ENCODE assay signal across 15 cellular contexts in the genomic region with DNA sequence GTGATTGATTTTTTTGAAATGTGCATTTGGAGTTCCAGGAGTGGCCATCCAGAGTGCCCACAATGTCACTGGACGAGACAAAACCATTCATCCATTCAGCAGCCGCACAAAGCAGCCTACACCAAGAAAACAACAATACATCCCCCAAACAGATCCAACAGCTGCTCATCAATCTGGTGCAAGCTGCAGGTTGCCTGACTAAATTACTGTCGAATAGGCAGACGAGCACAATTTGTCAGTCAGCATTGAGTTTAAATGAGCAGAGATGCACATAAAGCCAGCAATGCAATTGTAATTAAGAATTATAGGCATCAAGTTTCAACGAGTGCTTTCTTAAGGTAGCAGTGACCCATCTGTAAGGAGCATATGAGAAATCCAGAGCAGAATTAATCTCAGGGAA. TPM values are rescaled to one million over a fixed set of nuclear protein-coding genes. Genes with fewer than 3 reads are reported as not detected.
DNase-seq lines count a peak whose midpoint lies in the region; ATAC-seq and TF ChIP-seq lines count a peak whose summit lies in the region.
"Had no signal": no experiment of that assay in that cellular context is flagged by ENCODE, and none has a peak within 500 bp of the region (broad histone marks: within the 10 kb centered on the region; RNA-seq: fewer than 3 reads in every experiment).

No MANE protein-coding gene starts in this region.

- H3K27ac ChIP-seq in C4-2B = peak overlapping the region; percentile 30; the same call in 1 of the 2 replicates
- H3K27ac ChIP-seq in GM23338 (ENCODE audit: low read depth) = no peak overlapping the region

- H3F3A ChIP-seq in GM23338 (replicated peaks; ENCODE audit: low read depth) = no peaks in the 10 kb centered on the region

- H3K27me3 ChIP-seq in GM23338 (ENCODE audit: insufficient read depth) = no peaks in the 10 kb centered on the region

- H4K20me1 ChIP-seq in GM23338 (replicated peaks; ENCODE audit: insufficient read depth) = no peaks in the 10 kb centered on the region

- TF ChIP-seq CTCF in C4-2B (conservative IDR thresholded peaks at IDR 0.05) = no peak
- TF ChIP-seq CTCF in GM23338 (conservative IDR thresholded peaks at IDR 0.05; ENCODE audit: low read depth in 2 of 2) = no peak
- TF ChIP-seq CTCF in glutamatergic neuron (IDR thresholded peaks at IDR 0.05; ENCODE audit: partially characterized antibody, unreplicated experiment) = no peak

- H3K4me2 ChIP-seq in GM23338 = no peak overlapping the region

- no peaks in the 10 kb centered on the region; the same call in 1 of the 2 replicates for H3K9me2 ChIP-seq in GM23338 (ENCODE audit: insufficient read depth)

- 0 out of 2 replicates have a peak overlapping the region, but pooled peaks have one; percentile 52 for H2AFZ ChIP-seq in GM23338

- no peaks in the 10 kb centered on the region for H3K36me3 Mint-ChIP-seq in GM23338 (ENCODE audit: low read depth)
- peaks cover 4% of the 10 kb centered on the region for H3K36me3 Mint-ChIP-seq in glutamatergic neuron (ENCODE audit: unreplicated experiment)

- H3K4me3 Mint-ChIP-seq in GM23338 = no peak overlapping the region
- H3K4me3 Mint-ChIP-seq in glutamatergic neuron (ENCODE audit: unreplicated experiment) = no peak overlapping the region
- H3K4me3 Mint-ChIP-seq: B cell; CD4-positive, alpha-beta T cell; T-helper 2 cell treated with Interferon-gamma antibody and Interleukin-4, amounts not matched to agents 5 μg/mL and 100 μg/mL, for 36 hours had no signal

- H3K9me3 Mint-ChIP-seq in GM23338 = no peaks in the 10 kb centered on the region; the same call in 2 of the 3 replicates
- peaks cover 5% of the 10 kb centered on the region for H3K9me3 Mint-ChIP-seq in glutamatergic neuron (ENCODE audit: unreplicated experiment)
- H3K9me3 Mint-ChIP-seq: CD4-positive, alpha-beta T cell; T-helper 2 cell treated with Interferon-gamma antibody and Interleukin-4, amounts not matched to agents 5 μg/mL and 100 μg/mL, for 36 hours had no signal

- DNase-seq in GM23338 (ENCODE audit: low spot score) = no peak
- peak; percentile 65 for DNase-seq in NCI-H524 treated with DMSO at 0.1 percent for 48 hours (lab: John Stamatoyannopoulos, UW)
- DNase-seq in glutamatergic neuron = no peak
- DNase-seq in DMS114 treated with DMSO at 0.1 percent for 48 hours (lab: John Stamatoyannopoulos, UW; ENCODE audit: unreplicated experiment) = no peak
- no peak for DNase-seq in NCI-H526 (lab: John Stamatoyannopoulos, UW)
- DNase-seq: CD4-positive, alpha-beta T cell; GF-D8; GOT3; NCI-H2107 had no signal

- no peaks in the 10 kb centered on the region for H3K27me3 Mint-ChIP-seq in GM23338 (ENCODE audit: insufficient read depth, low read depth, poor library complexity)
- H3K27me3 Mint-ChIP-seq in glutamatergic neuron (ENCODE audit: unreplicated experiment) = no peaks in the 10 kb centered on the region
- H3K27me3 Mint-ChIP-seq: CD4-positive, alpha-beta T cell had no signal

- no peak overlapping the region for H3K4me3 ChIP-seq in GM23338
- H3K4me3 ChIP-seq: K562 had no signal

- H3K36me3 ChIP-seq in GM23338 (ENCODE audit: insufficient read depth) = no peaks in the 10 kb centered on the region

- H3K4me1 Mint-ChIP-seq in GM23338 (peaks cover 3% of the 10 kb centered on the region; the same call in 1 of the 3 replicates), glutamatergic neuron (ENCODE audit: low read depth, unreplicated experiment) (peaks cover 5% of the 10 kb centered on the region)
- H3K4me1 Mint-ChIP-seq: B cell had no signal

- no peaks in the 10 kb centered on the region for H3K4me1 ChIP-seq in GM23338 (ENCODE audit: insufficient read depth)

- no peak for ATAC-seq in GM23338
- no peak for ATAC-seq in GM21447 (IDR thresholded peaks at IDR 0.05; ENCODE audit: unreplicated experiment)
- ATAC-seq: K562 had no signal

- no peaks in the 10 kb centered on the region for H3K79me2 ChIP-seq in GM23338 (replicated peaks; ENCODE audit: insufficient read depth)

- no peak overlapping the region for H3K27ac Mint-ChIP-seq in GM23338
- H3K27ac Mint-ChIP-seq in glutamatergic neuron (ENCODE audit: unreplicated experiment) = peak overlapping the region; percentile 40
- H3K27ac Mint-ChIP-seq: B cell; CD4-positive, alpha-beta T cell; T-helper 2 cell treated with Interferon-gamma antibody and Interleukin-4, amounts not matched to agents 5 μg/mL and 100 μg/mL, for 36 hours had no signal

TF ChIP-seq in GM23338, 12 proteins besides CTCF, POLR2A, EP300 and RAD21 (continues in another document):
- TF ChIP-seq ZNF331 (CRISPR knock-in tag; IDR thresholded peaks at IDR 0.05; ENCODE audit: low read depth) (no peak), STAT1 (IDR thresholded peaks at IDR 0.05; ENCODE audit: unreplicated experiment) (no peak), CREB1 (CRISPR knock-in tag; IDR thresholded peaks at IDR 0.05; ENCODE audit: low read depth) (no peak), EZH2phosphoT487 (IDR thresholded peaks at IDR 0.05; ENCODE audit: unreplicated experiment) (no peak), JUNB (IDR thresholded peaks at IDR 0.05; ENCODE audit: unreplicated experiment) (no peak), POLR2AphosphoS5 (IDR thresholded peaks at IDR 0.05; ENCODE audit: low read depth) (no peak)
- TF ChIP-seq, protein P1, sequence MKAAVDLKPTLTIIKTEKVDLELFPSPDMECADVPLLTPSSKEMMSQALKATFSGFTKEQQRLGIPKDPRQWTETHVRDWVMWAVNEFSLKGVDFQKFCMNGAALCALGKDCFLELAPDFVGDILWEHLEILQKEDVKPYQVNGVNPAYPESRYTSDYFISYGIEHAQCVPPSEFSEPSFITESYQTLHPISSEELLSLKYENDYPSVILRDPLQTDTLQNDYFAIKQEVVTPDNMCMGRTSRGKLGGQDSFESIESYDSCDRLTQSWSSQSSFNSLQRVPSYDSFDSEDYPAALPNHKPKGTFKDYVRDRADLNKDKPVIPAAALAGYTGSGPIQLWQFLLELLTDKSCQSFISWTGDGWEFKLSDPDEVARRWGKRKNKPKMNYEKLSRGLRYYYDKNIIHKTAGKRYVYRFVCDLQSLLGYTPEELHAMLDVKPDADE (IDR thresholded peaks at IDR 0.05) = no peak
- TF ChIP-seq, protein P2, sequence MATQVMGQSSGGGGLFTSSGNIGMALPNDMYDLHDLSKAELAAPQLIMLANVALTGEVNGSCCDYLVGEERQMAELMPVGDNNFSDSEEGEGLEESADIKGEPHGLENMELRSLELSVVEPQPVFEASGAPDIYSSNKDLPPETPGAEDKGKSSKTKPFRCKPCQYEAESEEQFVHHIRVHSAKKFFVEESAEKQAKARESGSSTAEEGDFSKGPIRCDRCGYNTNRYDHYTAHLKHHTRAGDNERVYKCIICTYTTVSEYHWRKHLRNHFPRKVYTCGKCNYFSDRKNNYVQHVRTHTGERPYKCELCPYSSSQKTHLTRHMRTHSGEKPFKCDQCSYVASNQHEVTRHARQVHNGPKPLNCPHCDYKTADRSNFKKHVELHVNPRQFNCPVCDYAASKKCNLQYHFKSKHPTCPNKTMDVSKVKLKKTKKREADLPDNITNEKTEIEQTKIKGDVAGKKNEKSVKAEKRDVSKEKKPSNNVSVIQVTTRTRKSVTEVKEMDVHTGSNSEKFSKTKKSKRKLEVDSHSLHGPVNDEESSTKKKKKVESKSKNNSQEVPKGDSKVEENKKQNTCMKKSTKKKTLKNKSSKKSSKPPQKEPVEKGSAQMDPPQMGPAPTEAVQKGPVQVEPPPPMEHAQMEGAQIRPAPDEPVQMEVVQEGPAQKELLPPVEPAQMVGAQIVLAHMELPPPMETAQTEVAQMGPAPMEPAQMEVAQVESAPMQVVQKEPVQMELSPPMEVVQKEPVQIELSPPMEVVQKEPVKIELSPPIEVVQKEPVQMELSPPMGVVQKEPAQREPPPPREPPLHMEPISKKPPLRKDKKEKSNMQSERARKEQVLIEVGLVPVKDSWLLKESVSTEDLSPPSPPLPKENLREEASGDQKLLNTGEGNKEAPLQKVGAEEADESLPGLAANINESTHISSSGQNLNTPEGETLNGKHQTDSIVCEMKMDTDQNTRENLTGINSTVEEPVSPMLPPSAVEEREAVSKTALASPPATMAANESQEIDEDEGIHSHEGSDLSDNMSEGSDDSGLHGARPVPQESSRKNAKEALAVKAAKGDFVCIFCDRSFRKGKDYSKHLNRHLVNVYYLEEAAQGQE (IDR thresholded peaks at IDR 0.05; ENCODE audit: unreplicated experiment) = no peak

RNA-seq across cellular contexts. Expression of gene HRH4, which starts 42.7 kb away (rescaled TPM):
- total RNA-seq in GM23338 (2014; rRNA removed; shearing (Covaris generic)) = 0.17 TPM in 1 of 2 replicates, not detected in the other
- polyA plus RNA-seq in GM23338 (2016; fragmentation: Nextera tagmentation; extraction: Ambion mirVana) = 0.07 TPM in 1 of 2 replicates, not detected in the other
- total RNA-seq in glutamatergic neuron (ENCODE audit: unreplicated experiment) = not detected
- total RNA-seq: K562, SK-MEL-5 had no signal
- polyA plus RNA-seq: K562 had no signal
